ENCODE assay signal across 12 cellular contexts in genomic region chr19:17872251-17873001, GRCh38. TPM values are rescaled to one million over a fixed set of nuclear protein-coding genes. Genes with fewer than 3 reads are reported as not detected.
DNase-seq lines count a peak whose midpoint lies in the region; ATAC-seq and TF ChIP-seq lines count a peak whose summit lies in the region.
"Had no signal": no experiment of that assay in that cellular context is flagged by ENCODE, and none has a peak within 500 bp of the region (broad histone marks: within the 10 kb centered on the region; RNA-seq: fewer than 3 reads in every experiment).

No MANE protein-coding gene starts in this region.

- DNase-seq in DND-41: no peak
- no peak for DNase-seq in activated B cell treated with CpG ODN at 0.5 μM for 24 hours
- no peak for DNase-seq in colonic mucosa
- DNase-seq in spleen: peak; percentile 83
- DNase-seq: HFFc6, mesenchymal stem cell, NCI-H345, transverse colon had no signal

- intact Hi-C loops in activated B cell treated with CpG ODN at 0.5 μM for 24 hours (cut with micrococcal nuclease) (loop anchor here (5.0 kb wide), 1 partner anchor 125 kb away; no protein-coding TSS in a partner anchor), colonic mucosa (cut with DNase I) (no loop called here), spleen (cut with DNase I; ENCODE audit: low total_unique reads) (no loop called here)

- H3K4me3 Mint-ChIP-seq in activated B cell treated with CpG ODN at 0.5 μM for 24 hours: peak overlapping the region; percentile 35
- H3K4me3 Mint-ChIP-seq: HFFc6 had no signal

- 1 to 12% (median 3%) methylated on average over 34 to 61 of the region's 61 CpGs for WGBS in spleen, 5 donors

- H3K27me3 Mint-ChIP-seq in activated B cell treated with CpG ODN at 0.5 μM for 24 hours: peaks cover 2% of the 10 kb centered on the region

- ATAC-seq in DND-41 (ENCODE audit: insufficient read depth, low read depth): peak; percentile 23; the same call in 1 of the 3 replicates
- peak; percentile 10 for ATAC-seq in activated B cell treated with CpG ODN at 0.5 μM for 24 hours (ENCODE audit: low read depth)
- no peak for ATAC-seq in GM18858 (IDR thresholded peaks at IDR 0.05; ENCODE audit: unreplicated experiment)
- no peak for ATAC-seq in GM19023 (IDR thresholded peaks at IDR 0.05; ENCODE audit: unreplicated experiment)
- no peak for ATAC-seq in HG02623 (IDR thresholded peaks at IDR 0.05; ENCODE audit: unreplicated experiment)
- no peak for ATAC-seq in HG03159 (IDR thresholded peaks at IDR 0.05; ENCODE audit: unreplicated experiment)

- H3K27ac ChIP-seq in DND-41 (ENCODE audit: low read length) (no peak overlapping the region), colonic mucosa (no peak overlapping the region), spleen (peak overlapping the region in 3 of 8 donors; percentile 11 to 48 (median 36))
- H3K27ac ChIP-seq: transverse colon had no signal

- H3K36me3 ChIP-seq in DND-41 (ENCODE audit: insufficient read depth, low read length) (no peaks in the 10 kb centered on the region), colonic mucosa (no peaks in the 10 kb centered on the region), spleen (no peaks in the 10 kb centered on the region)
- H3K36me3 ChIP-seq: transverse colon had no signal

- H2AFZ ChIP-seq in DND-41 (ENCODE audit: low read depth, low read length): no peak overlapping the region

- H3K4me3 ChIP-seq in DND-41 (ENCODE audit: low read depth in 1 of 2, low read length in 2 of 2) (no peak overlapping the region), colonic mucosa (peak overlapping the region; percentile 17), spleen (peak overlapping the region; percentile 19 to 67 (median 31))

- H3K9ac ChIP-seq in DND-41 (ENCODE audit: low read depth, low read length) (no peak overlapping the region), colonic mucosa (ENCODE audit: low read depth in 2 of 2, low read length in 2 of 2) (no peak overlapping the region)

- H3K27ac Mint-ChIP-seq in activated B cell treated with CpG ODN at 0.5 μM for 24 hours: no peak overlapping the region
- H3K27ac Mint-ChIP-seq: HFFc6 had no signal

- H3K79me2 ChIP-seq in DND-41 (ENCODE audit: insufficient read depth, low read length): no peaks in the 10 kb centered on the region

- POLR2A ChIA-PET in activated B cell treated with CpG ODN at 0.5 μM for 24 hours (lab: Charles Lee): interaction anchor here (3.7 kb wide), 2 partner anchors 13 to 60 kb away, joined by 16 to 36 read pairs; partner anchors contain the start of genes CCDC124 and RPL18A

- CTCF ChIA-PET in activated B cell treated with CpG ODN at 0.5 μM for 24 hours (lab: Charles Lee): interaction anchor here (1.5 to 2.7 kb wide), 3 partner anchors 13 to 60 kb away, joined by 3 to 24 read pairs (median 8); partner anchors contain the start of genes CCDC124 and RPL18A

- no peaks in the 10 kb centered on the region for H4K20me1 ChIP-seq in DND-41 (ENCODE audit: insufficient read depth, low read length)

- peaks cover 21% of the 10 kb centered on the region for H3K4me1 Mint-ChIP-seq in activated B cell treated with CpG ODN at 0.5 μM for 24 hours

- H3K4me1 ChIP-seq in DND-41 (ENCODE audit: insufficient read depth, low read length) (no peaks in the 10 kb centered on the region), colonic mucosa (peaks cover 5% of the 10 kb centered on the region), spleen (peaks cover 11 to 38% (median 29%) of the 10 kb centered on the region in 6 donors)

- no peak overlapping the region for H3K4me2 ChIP-seq in DND-41 (ENCODE audit: insufficient read depth, low read length)

- no peak for TF ChIP-seq CTCF in DND-41 (IDR thresholded peaks at IDR 0.05; ENCODE audit: borderline replicate concordance, extremely low read depth, low read length, poor library complexity, severe bottlenecking)
- TF ChIP-seq CTCF in activated B cell treated with CpG ODN at 0.5 μM for 24 hours (IDR thresholded peaks at IDR 0.05): no peak
- TF ChIP-seq CTCF in colonic mucosa (IDR thresholded peaks at IDR 0.05): no peak
- no peak for TF ChIP-seq CTCF in spleen (IDR thresholded peaks at IDR 0.05 in 8 of 11, conservative IDR thresholded peaks at IDR 0.05 in 3 of 11)

- H3K9me3 ChIP-seq in DND-41 (ENCODE audit: insufficient read depth, low read length, severe bottlenecking): no peaks in the 10 kb centered on the region
- no peaks in the 10 kb centered on the region for H3K9me3 ChIP-seq in colonic mucosa
- H3K9me3 ChIP-seq in spleen: no peaks in the 10 kb centered on the region
- H3K9me3 ChIP-seq: transverse colon had no signal

- no peak for TF ChIP-seq POLR2A in spleen (IDR thresholded peaks at IDR 0.05)

- H3K27me3 ChIP-seq in DND-41 (ENCODE audit: insufficient read depth, low read length, poor library complexity): no peaks in the 10 kb centered on the region
- peaks cover 35% of the 10 kb centered on the region for H3K27me3 ChIP-seq in colonic mucosa
- H3K27me3 ChIP-seq in spleen (replicated peaks in 1 of 7): peaks cover 12 to 62% (median 35%) of the 10 kb centered on the region in 7 donors

- no peaks in the 10 kb centered on the region for H3K9me3 Mint-ChIP-seq in activated B cell treated with CpG ODN at 0.5 μM for 24 hours
- H3K9me3 Mint-ChIP-seq: HFFc6 had no signal

- no peaks in the 10 kb centered on the region for H3K36me3 Mint-ChIP-seq in activated B cell treated with CpG ODN at 0.5 μM for 24 hours (ENCODE audit: low read depth)

RNA-seq across cellular contexts. Expression of gene SLC5A5, which starts 0.7 kb away (rescaled TPM):
- total RNA-seq in activated B cell treated with CpG ODN at 0.5 μM for 24 hours (0.09 and 0.12 TPM in 2 replicates), colonic mucosa (not detected), spleen (under 1 TPM in 5 of 7 donors, not detected in 2; 0.27 to 0.44 (median 0.32) TPM)
- under 1 TPM; 0.19 to 0.52 (median 0.30) TPM for polyA plus RNA-seq in spleen
- total RNA-seq: HFFc6, transverse colon had no signal

RNA-seq across cellular contexts. Expression of gene RPL18A, which starts 12.7 kb away (rescaled TPM):
- total RNA-seq in activated B cell treated with CpG ODN at 0.5 μM for 24 hours (4,113 and 4,404 TPM in 2 replicates), colonic mucosa (1,000 to 10,000 TPM; 1,592 to 1,923 TPM), spleen (1,000 to 10,000 TPM; 1,310 to 2,382 (median 1,642) TPM)
- polyA plus RNA-seq in spleen: 1,000 to 10,000 TPM; 4,642 to 6,872 (median 5,294) TPM

RNA-seq across cellular contexts. Expression of gene JAK3, which starts 24.6 kb away (rescaled TPM):
- 213 and 256 TPM in 2 replicates for total RNA-seq in activated B cell treated with CpG ODN at 0.5 μM for 24 hours
- total RNA-seq in colonic mucosa: 1 to 10 TPM; 3.1 to 4.0 TPM
- total RNA-seq in spleen: 100 to 1,000 TPM in 5 of 7 donors, 10 to 100 TPM in 2; 64.3 to 203 (median 147) TPM
- polyA plus RNA-seq in spleen: 10 to 100 TPM; 30.6 to 81.1 (median 58.2) TPM

RNA-seq across cellular contexts. Expression of gene INSL3, which starts 51.1 kb away (rescaled TPM):
- total RNA-seq in activated B cell treated with CpG ODN at 0.5 μM for 24 hours: 3.6 and 4.1 TPM in 2 replicates
- total RNA-seq in colonic mucosa: not detected
- 1 to 10 TPM; 2.1 to 6.3 (median 3.4) TPM for total RNA-seq in spleen
- 1 to 10 TPM; 2.1 to 3.2 (median 2.6) TPM for polyA plus RNA-seq in spleen
- total RNA-seq: HFFc6, transverse colon had no signal

Comparison
In these comparisons a context has a peak if more than half of its experiments do, and no peak if none do; other contexts are left out.
1. ATAC-seq: peak in DND-41 (single experiment) and activated B cell treated with CpG ODN at 0.5 μM for 24 hours (single experiment); none in GM18858 (single experiment), GM19023 (single experiment), HG02623 (single experiment) and HG03159 (single experiment).
2. H3K4me3 ChIP-seq: peak in colonic mucosa (single experiment) and spleen (8 of 8); none in DND-41 (0 of 2).
3. RNA of gene JAK3, which starts 24.6 kb away (total RNA-seq): 213 to 256 TPM in activated B cell treated with CpG ODN at 0.5 μM for 24 hours and 64.3 to 203 TPM in spleen; 3.1 to 4.0 TPM in colonic mucosa; every median in the first group is over 10 times any median in the second.